Comparison of ENCODE assay signal across 1 cellular context in genomic region chr3:49093853-49094767, GRCh38.
A peak's percentile ranks its signal among the peaks of the same experiment; 100 is the strongest.
TF ChIP-seq lines count a peak whose summit lies in the region.

A gene with protein sequence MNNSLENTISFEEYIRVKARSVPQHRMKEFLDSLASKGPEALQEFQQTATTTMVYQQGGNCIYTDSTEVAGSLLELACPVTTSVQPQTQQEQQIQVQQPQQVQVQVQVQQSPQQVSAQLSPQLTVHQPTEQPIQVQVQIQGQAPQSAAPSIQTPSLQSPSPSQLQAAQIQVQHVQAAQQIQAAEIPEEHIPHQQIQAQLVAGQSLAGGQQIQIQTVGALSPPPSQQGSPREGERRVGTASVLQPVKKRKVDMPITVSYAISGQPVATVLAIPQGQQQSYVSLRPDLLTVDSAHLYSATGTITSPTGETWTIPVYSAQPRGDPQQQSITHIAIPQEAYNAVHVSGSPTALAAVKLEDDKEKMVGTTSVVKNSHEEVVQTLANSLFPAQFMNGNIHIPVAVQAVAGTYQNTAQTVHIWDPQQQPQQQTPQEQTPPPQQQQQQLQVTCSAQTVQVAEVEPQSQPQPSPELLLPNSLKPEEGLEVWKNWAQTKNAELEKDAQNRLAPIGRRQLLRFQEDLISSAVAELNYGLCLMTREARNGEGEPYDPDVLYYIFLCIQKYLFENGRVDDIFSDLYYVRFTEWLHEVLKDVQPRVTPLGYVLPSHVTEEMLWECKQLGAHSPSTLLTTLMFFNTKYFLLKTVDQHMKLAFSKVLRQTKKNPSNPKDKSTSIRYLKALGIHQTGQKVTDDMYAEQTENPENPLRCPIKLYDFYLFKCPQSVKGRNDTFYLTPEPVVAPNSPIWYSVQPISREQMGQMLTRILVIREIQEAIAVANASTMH (minus strand): TSS chr3:49094071. CDS start chr3:49077017, 17,054 bp downstream.

TF ChIP-seq in WTC11, 78 proteins besides CTCF, POLR2A, EP300 and RAD21 (continued from another document):
- TF ChIP-seq, protein P1, sequence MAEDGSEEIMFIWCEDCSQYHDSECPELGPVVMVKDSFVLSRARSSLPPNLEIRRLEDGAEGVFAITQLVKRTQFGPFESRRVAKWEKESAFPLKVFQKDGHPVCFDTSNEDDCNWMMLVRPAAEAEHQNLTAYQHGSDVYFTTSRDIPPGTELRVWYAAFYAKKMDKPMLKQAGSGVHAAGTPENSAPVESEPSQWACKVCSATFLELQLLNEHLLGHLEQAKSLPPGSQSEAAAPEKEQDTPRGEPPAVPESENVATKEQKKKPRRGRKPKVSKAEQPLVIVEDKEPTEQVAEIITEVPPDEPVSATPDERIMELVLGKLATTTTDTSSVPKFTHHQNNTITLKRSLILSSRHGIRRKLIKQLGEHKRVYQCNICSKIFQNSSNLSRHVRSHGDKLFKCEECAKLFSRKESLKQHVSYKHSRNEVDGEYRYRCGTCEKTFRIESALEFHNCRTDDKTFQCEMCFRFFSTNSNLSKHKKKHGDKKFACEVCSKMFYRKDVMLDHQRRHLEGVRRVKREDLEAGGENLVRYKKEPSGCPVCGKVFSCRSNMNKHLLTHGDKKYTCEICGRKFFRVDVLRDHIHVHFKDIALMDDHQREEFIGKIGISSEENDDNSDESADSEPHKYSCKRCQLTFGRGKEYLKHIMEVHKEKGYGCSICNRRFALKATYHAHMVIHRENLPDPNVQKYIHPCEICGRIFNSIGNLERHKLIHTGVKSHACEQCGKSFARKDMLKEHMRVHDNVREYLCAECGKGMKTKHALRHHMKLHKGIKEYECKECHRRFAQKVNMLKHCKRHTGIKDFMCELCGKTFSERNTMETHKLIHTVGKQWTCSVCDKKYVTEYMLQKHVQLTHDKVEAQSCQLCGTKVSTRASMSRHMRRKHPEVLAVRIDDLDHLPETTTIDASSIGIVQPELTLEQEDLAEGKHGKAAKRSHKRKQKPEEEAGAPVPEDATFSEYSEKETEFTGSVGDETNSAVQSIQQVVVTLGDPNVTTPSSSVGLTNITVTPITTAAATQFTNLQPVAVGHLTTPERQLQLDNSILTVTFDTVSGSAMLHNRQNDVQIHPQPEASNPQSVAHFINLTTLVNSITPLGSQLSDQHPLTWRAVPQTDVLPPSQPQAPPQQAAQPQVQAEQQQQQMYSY (CRISPR knock-in tag; IDR thresholded peaks at IDR 0.05) = peak; percentile 65; the same call in 1 of the 2 replicates
- TF ChIP-seq AR (CRISPR knock-in tag; IDR thresholded peaks at IDR 0.05) (0 out of 2 replicates have a peak, but pooled peaks have one; percentile 40), ZNF219 (CRISPR knock-in tag; IDR thresholded peaks at IDR 0.05; ENCODE audit: borderline replicate concordance) (no peak), ETV6 (CRISPR knock-in tag; IDR thresholded peaks at IDR 0.05) (0 out of 2 replicates have a peak, but pooled peaks have one; percentile 3), JUN (CRISPR knock-in tag; IDR thresholded peaks at IDR 0.05) (0 out of 2 replicates have a peak, but pooled peaks have one; percentile 63), GABPB1 (CRISPR knock-in tag; IDR thresholded peaks at IDR 0.05) (peak; percentile 33; the same call in 1 of the 2 replicates), NFYB (CRISPR knock-in tag; conservative IDR thresholded peaks at IDR 0.05; ENCODE audit: low read depth) (peak; percentile 94), IRF1 (CRISPR knock-in tag; IDR thresholded peaks at IDR 0.05) (0 out of 2 replicates have a peak, but pooled peaks have one; percentile 11), KAT7 (CRISPR knock-in tag; IDR thresholded peaks at IDR 0.05; ENCODE audit: borderline replicate concordance) (no peak), MYBL2 (CRISPR knock-in tag; IDR thresholded peaks at IDR 0.05) (peak; percentile 79; the same call in 1 of the 2 replicates), TEAD1 (CRISPR knock-in tag; IDR thresholded peaks at IDR 0.05) (peak; percentile 70; the same call in 1 of the 2 replicates)
